1 cellular context compared by ENCODE assay signal in genomic region chr13:44191504-44192171, GRCh38.
TF ChIP-seq lines count a peak whose summit lies in the region.

No MANE protein-coding gene starts in this region.

TF ChIP-seq in HepG2, 621 proteins besides CTCF, POLR2A, EP300 and RAD21 (continued from another document):
- TF ChIP-seq HDAC2 (CRISPR knock-in tag; IDR thresholded peaks at IDR 0.05) (no peak), POGZ (CRISPR knock-in tag; IDR thresholded peaks at IDR 0.05) (peak; percentile 63; the same call in 1 of the 2 replicates), ZNF644 (CRISPR knock-in tag; IDR thresholded peaks at IDR 0.05; ENCODE audit: low read depth) (peak; percentile 93), YY1 (IDR thresholded peaks at IDR 0.05; ENCODE audit: insufficient read depth, insufficient replicate concordance, low read depth, low read length) (peak; percentile 59), REPIN1 (CRISPR knock-in tag; IDR thresholded peaks at IDR 0.05; ENCODE audit: borderline replicate concordance, low read depth) (0 out of 2 replicates have a peak, but pooled peaks have one; percentile 19)
